ENCODE assay signal across 9 cellular contexts in genomic region chr16:1991135-1991551, GRCh38. TPM values are rescaled to one million over a fixed set of nuclear protein-coding genes. Genes with fewer than 3 reads are reported as not detected.
A peak's percentile ranks its signal among the peaks of the same experiment; 100 is the strongest.
DNase-seq lines count a peak whose midpoint lies in the region; ATAC-seq lines count a peak whose summit lies in the region.
"Had no signal": no experiment of that assay in that cellular context is flagged by ENCODE, and none has a peak within 500 bp of the region (broad histone marks: within the 10 kb centered on the region; RNA-seq: fewer than 3 reads in every experiment).

No MANE protein-coding gene starts in this region.

- H3K36me3 ChIP-seq in neuronal stem cell (replicated peaks in 1 of 2; ENCODE audit: control insufficient read depth in 2 of 2, insufficient read depth in 2 of 2, low read length in 2 of 2) = peaks cover 12 to 17% of the 10 kb centered on the region in 2 donors

- H2BK120ac ChIP-seq in neuronal stem cell (ENCODE audit: low read depth, low read length) = no peak overlapping the region

- H2AK5ac ChIP-seq in neuronal stem cell (ENCODE audit: low read depth, low read length) = peak overlapping the region; percentile 73

- peaks cover 9% of the 10 kb centered on the region for H3K27me3 Mint-ChIP-seq in activated naive CD4-positive, alpha-beta T cell treated with anti-CD3 and anti-CD28 coated beads, Interleukin-2, amount 50 U/mL, for 24 hours

- H3K9me3 Mint-ChIP-seq in activated naive CD4-positive, alpha-beta T cell treated with anti-CD3 and anti-CD28 coated beads, Interleukin-2, amount 50 U/mL, for 24 hours = no peaks in the 10 kb centered on the region

- no peak overlapping the region for H3K27ac ChIP-seq in neuronal stem cell (replicated peaks; ENCODE audit: low read length)

- H3K4me2 ChIP-seq in neuronal stem cell (ENCODE audit: insufficient read depth, low read length, poor library complexity, severe bottlenecking) = no peak overlapping the region

- no peak overlapping the region for H4K8ac ChIP-seq in neuronal stem cell (ENCODE audit: low read depth, low read length)

- H3K18ac ChIP-seq in neuronal stem cell (ENCODE audit: low read length) = no peak overlapping the region

- H3K4me1 Mint-ChIP-seq in activated naive CD4-positive, alpha-beta T cell treated with anti-CD3 and anti-CD28 coated beads, Interleukin-2, amount 50 U/mL, for 24 hours = peaks cover 21% of the 10 kb centered on the region

- H4K91ac ChIP-seq in neuronal stem cell (ENCODE audit: low read depth, low read length, poor library complexity) = no peak overlapping the region

- no peak overlapping the region for H2BK15ac ChIP-seq in neuronal stem cell (ENCODE audit: low read length)

- no peak overlapping the region for H3K4ac ChIP-seq in neuronal stem cell (ENCODE audit: low read length)

- DNase-seq in neuronal stem cell (ENCODE audit: low spot score) = no peak
- no peak for DNase-seq in SKM-1 (lab: John Stamatoyannopoulos, UW; ENCODE audit: unreplicated experiment)
- DNase-seq in AG20443 (ENCODE audit: low spot score) = no peak
- no peak for DNase-seq in NCI-H1436 treated with DMSO at 0.1 percent for 48 hours (lab: John Stamatoyannopoulos, UW)
- no peak for DNase-seq in sciatic nerve (ENCODE audit: low spot score)

- H2BK12ac ChIP-seq in neuronal stem cell (ENCODE audit: low read length) = no peak overlapping the region

- H3K23ac ChIP-seq in neuronal stem cell (ENCODE audit: low read depth, low read length, poor library complexity) = peak overlapping the region; percentile 96

- H3K36me3 Mint-ChIP-seq in activated naive CD4-positive, alpha-beta T cell treated with anti-CD3 and anti-CD28 coated beads, Interleukin-2, amount 50 U/mL, for 24 hours = peaks cover 3% of the 10 kb centered on the region

- no CpG with 5 or more reads among the region's 18 CpGs for whole genome bisulfite sequencing in neuronal stem cell (ENCODE audit: extremely low coverage in 2 of 2, insufficient read length in 2 of 2, insufficient replicate concordance in 1 of 2), 2 donors

- H3K4me3 Mint-ChIP-seq in activated naive CD4-positive, alpha-beta T cell treated with anti-CD3 and anti-CD28 coated beads, Interleukin-2, amount 50 U/mL, for 24 hours = peak overlapping the region; percentile 77

- peak; percentile 35 for ATAC-seq in GM18520 (IDR thresholded peaks at IDR 0.05; ENCODE audit: unreplicated experiment)
- ATAC-seq in HG03442 (IDR thresholded peaks at IDR 0.05; ENCODE audit: unreplicated experiment) = peak; percentile 27
- ATAC-seq in sciatic nerve = no peak

- peak overlapping the region; percentile 87 for H2AFZ ChIP-seq in neuronal stem cell (ENCODE audit: low read length)

- peak overlapping the region; percentile 41 to 78 for H3K4me3 ChIP-seq in neuronal stem cell (ENCODE audit: low read length in 2 of 2)

- H3K27ac Mint-ChIP-seq in activated naive CD4-positive, alpha-beta T cell treated with anti-CD3 and anti-CD28 coated beads, Interleukin-2, amount 50 U/mL, for 24 hours = peak overlapping the region; percentile 30

- H2BK5ac ChIP-seq in neuronal stem cell (ENCODE audit: low read length) = peak overlapping the region; percentile 98

- H3K27me3 ChIP-seq in neuronal stem cell (ENCODE audit: control insufficient read depth in 3 of 3, insufficient read depth in 3 of 3, low read depth in 1 of 3, low read length in 3 of 3) = peaks cover 18 to 37% (median 34%) of the 10 kb centered on the region in 3 experiments

- peaks cover 0 to 4% of the 10 kb centered on the region in 2 donors for H3K9me3 ChIP-seq in neuronal stem cell (replicated peaks in 1 of 2; ENCODE audit: control insufficient read depth in 2 of 2, insufficient read depth in 1 of 2, low read depth in 1 of 2, low read length in 2 of 2)

- peaks cover 12 to 18% of the 10 kb centered on the region in 2 donors for H3K4me1 ChIP-seq in neuronal stem cell (ENCODE audit: control insufficient read depth in 2 of 2, insufficient read depth in 1 of 2, low read depth in 1 of 2, low read length in 2 of 2)

- peaks cover 4% of the 10 kb centered on the region for H3K79me1 ChIP-seq in neuronal stem cell (ENCODE audit: low read depth, low read length)

- H3K9ac ChIP-seq in neuronal stem cell (ENCODE audit: low read depth, low read length, poor library complexity) = peak overlapping the region; percentile 27

- H3K14ac ChIP-seq in neuronal stem cell (ENCODE audit: low read length) = no peak overlapping the region

- intact Hi-C loops in sciatic nerve (cut with DNase I) = no loop called here

RNA-seq across cellular contexts. Expression of gene SYNGR3, which starts 1.4 kb away (rescaled TPM):
- 17.3 TPM for polyA plus RNA-seq in neuronal stem cell (2013, experiment 1 of 2)
- polyA plus RNA-seq in neuronal stem cell (2013, experiment 2 of 2) = 17.9 TPM
- 0.76 TPM for total RNA-seq in sciatic nerve

RNA-seq across cellular contexts. Expression of gene GFER, which starts 7.2 kb away (rescaled TPM):
- 32.3 TPM for polyA plus RNA-seq in neuronal stem cell (2013, experiment 1 of 2)
- 33.5 TPM for polyA plus RNA-seq in neuronal stem cell (2013, experiment 2 of 2)
- 15.5 TPM for total RNA-seq in sciatic nerve

RNA-seq across cellular contexts. Expression of gene NOXO1, which starts 9.9 kb away (rescaled TPM):
- polyA plus RNA-seq in neuronal stem cell (2013, experiment 1 of 2) = 0.14 TPM
- polyA plus RNA-seq in neuronal stem cell (2013, experiment 2 of 2) = 0.08 TPM
- total RNA-seq in sciatic nerve = not detected
- total RNA-seq: M059J had no signal

RNA-seq across cellular contexts. Expression of gene ZNF598, which starts 18.5 kb away (rescaled TPM):
- 21.3 TPM for polyA plus RNA-seq in neuronal stem cell (2013, experiment 1 of 2)
- polyA plus RNA-seq in neuronal stem cell (2013, experiment 2 of 2) = 20.9 TPM
- total RNA-seq in sciatic nerve = 34.5 TPM

RNA-seq across cellular contexts. Expression of gene TBL3, which starts 19.3 kb away (rescaled TPM):
- 20.3 TPM for polyA plus RNA-seq in neuronal stem cell (2013, experiment 1 of 2)
- 19.7 TPM for polyA plus RNA-seq in neuronal stem cell (2013, experiment 2 of 2)
- 21.8 TPM for total RNA-seq in sciatic nerve
